8 cellular contexts compared by ENCODE assay signal in genomic region chr10:73810358-73810734, GRCh38. TPM values are rescaled to one million over a fixed set of nuclear protein-coding genes. Genes with fewer than 3 reads are reported as not detected.
DNase-seq lines count a peak whose midpoint lies in the region; ATAC-seq, FAIRE-seq and TF ChIP-seq lines count a peak whose summit lies in the region.

No MANE protein-coding gene starts in this region.

- H3K36me3 ChIP-seq in Peyer's patch (peaks cover 0 to 50% (median 0%) of the 10 kb centered on the region in 3 donors), esophagus muscularis mucosa (peaks cover 47 to 67% (median 55%) of the 10 kb centered on the region in 4 donors), psoas muscle (ENCODE audit: insufficient read depth in 1 of 2, low read depth in 1 of 2) (peaks cover 9 to 76% of the 10 kb centered on the region in 2 donors)

- H3K27ac ChIP-seq in Peyer's patch (peak overlapping the region; percentile 90 to 97 (median 92)), esophagus muscularis mucosa (replicated peaks in 1 of 4) (peak overlapping the region; percentile 94 to 99 (median 96)), psoas muscle (peak overlapping the region; percentile 90)

- H3K9me3 ChIP-seq in Peyer's patch: no peaks in the 10 kb centered on the region
- no peaks in the 10 kb centered on the region for H3K9me3 ChIP-seq in esophagus muscularis mucosa
- H3K9me3 ChIP-seq in psoas muscle: no peaks in the 10 kb centered on the region

- no peak for ATAC-seq in psoas muscle
- ATAC-seq in HG03457 (IDR thresholded peaks at IDR 0.05; ENCODE audit: unreplicated experiment): no peak

- H3K4me3 ChIP-seq in Peyer's patch (peak overlapping the region; percentile 77 to 99 (median 90)), esophagus muscularis mucosa (peak overlapping the region; percentile 92 to 97 (median 93)), psoas muscle (peak overlapping the region; percentile 91)

- H3K4me1 ChIP-seq in Peyer's patch (peaks cover 0 to 10% (median 0%) of the 10 kb centered on the region in 4 donors), esophagus muscularis mucosa (peaks cover 16 to 54% (median 43%) of the 10 kb centered on the region in 4 donors), psoas muscle (peaks cover 19% of the 10 kb centered on the region)

- TF ChIP-seq POLR2A in Peyer's patch (IDR thresholded peaks at IDR 0.05) (no peak), esophagus muscularis mucosa (IDR thresholded peaks at IDR 0.05; ENCODE audit: low read depth) (no peak)

- FAIRE-seq in frontal cortex (lab: Jason Lieb, UNC): no peak

- H3K27me3 ChIP-seq in Peyer's patch: no peaks in the 10 kb centered on the region
- peaks cover 0 to 3% (median 0%) of the 10 kb centered on the region in 4 donors for H3K27me3 ChIP-seq in esophagus muscularis mucosa
- H3K27me3 ChIP-seq in psoas muscle (ENCODE audit: insufficient read depth in 3 of 3, low read length in 2 of 3): no peaks in the 10 kb centered on the region

- TF ChIP-seq EP300 in esophagus muscularis mucosa (IDR thresholded peaks at IDR 0.05): no peak

- WGBS in esophagus muscularis mucosa: 64% methylated on average over 7 of the region's 7 CpGs
- WGBS in psoas muscle, 3 donors: 57 to 80% (median 66%) methylated on average over 7 of the region's 7 CpGs

- no peak for TF ChIP-seq CTCF in Peyer's patch (IDR thresholded peaks at IDR 0.05)
- no peak for TF ChIP-seq CTCF in esophagus muscularis mucosa (IDR thresholded peaks at IDR 0.05)
- TF ChIP-seq CTCF in psoas muscle (IDR thresholded peaks at IDR 0.05): no peak

- intact Hi-C loops in esophagus muscularis mucosa (cut with DNase I): no loop called here
- intact Hi-C loops in psoas muscle (cut with DNase I): no loop called here

- DNase-seq in GM03348 (ENCODE audit: low spot score) (peak; percentile 29), Peyer's patch (no peak), esophagus muscularis mucosa (ENCODE audit: extremely low spot score) (no peak), psoas muscle (no peak), NCI-H187 (lab: John Stamatoyannopoulos, UW) (no peak), frontal cortex (ENCODE audit: low spot score in 2 of 2) (no peak), retina (no peak)

RNA-seq across cellular contexts. Expression of gene NDST2, which starts 1.1 kb away (rescaled TPM):
- 10 to 100 TPM; 16.5 to 39.1 (median 27.7) TPM for total RNA-seq in Peyer's patch
- total RNA-seq in esophagus muscularis mucosa: 10 to 100 TPM; 26.8 to 38.3 (median 31.1) TPM
- 10 to 100 TPM in 3 of 4 donors, 1 to 10 TPM in 1; 9.4 to 14.5 (median 12.0) TPM for total RNA-seq in psoas muscle
- polyA plus RNA-seq in psoas muscle: 1 to 10 TPM; 4.5 to 8.6 (median 7.8) TPM
- total RNA-seq in frontal cortex: 7.7 TPM

RNA-seq across cellular contexts. Expression of gene ZSWIM8, which starts 24.9 kb away (rescaled TPM):
- total RNA-seq in Peyer's patch (100 to 1,000 TPM in 3 of 4 donors, 10 to 100 TPM in 1; 87.5 to 345 (median 187) TPM), esophagus muscularis mucosa (100 to 1,000 TPM in 3 of 4 donors, 10 to 100 TPM in 1; 66.4 to 123 (median 107) TPM), psoas muscle (10 to 100 TPM; 57.0 to 65.1 (median 58.7) TPM), frontal cortex (31.8 TPM)
- 10 to 100 TPM; 40.5 to 68.3 (median 54.4) TPM for polyA plus RNA-seq in psoas muscle

RNA-seq across cellular contexts. Expression of gene CHCHD1, which starts 28.5 kb away (rescaled TPM):
- total RNA-seq in Peyer's patch (10 to 100 TPM in 3 of 4 donors, 1 to 10 TPM in 1; 9.9 to 36.8 (median 20.9) TPM), esophagus muscularis mucosa (10 to 100 TPM; 14.9 to 32.0 (median 25.6) TPM), psoas muscle (10 to 100 TPM; 19.9 to 30.9 (median 21.9) TPM), frontal cortex (16.7 TPM)
- 10 to 100 TPM; 66.9 to 98.7 (median 94.3) TPM for polyA plus RNA-seq in psoas muscle
